In the genomic region with DNA sequence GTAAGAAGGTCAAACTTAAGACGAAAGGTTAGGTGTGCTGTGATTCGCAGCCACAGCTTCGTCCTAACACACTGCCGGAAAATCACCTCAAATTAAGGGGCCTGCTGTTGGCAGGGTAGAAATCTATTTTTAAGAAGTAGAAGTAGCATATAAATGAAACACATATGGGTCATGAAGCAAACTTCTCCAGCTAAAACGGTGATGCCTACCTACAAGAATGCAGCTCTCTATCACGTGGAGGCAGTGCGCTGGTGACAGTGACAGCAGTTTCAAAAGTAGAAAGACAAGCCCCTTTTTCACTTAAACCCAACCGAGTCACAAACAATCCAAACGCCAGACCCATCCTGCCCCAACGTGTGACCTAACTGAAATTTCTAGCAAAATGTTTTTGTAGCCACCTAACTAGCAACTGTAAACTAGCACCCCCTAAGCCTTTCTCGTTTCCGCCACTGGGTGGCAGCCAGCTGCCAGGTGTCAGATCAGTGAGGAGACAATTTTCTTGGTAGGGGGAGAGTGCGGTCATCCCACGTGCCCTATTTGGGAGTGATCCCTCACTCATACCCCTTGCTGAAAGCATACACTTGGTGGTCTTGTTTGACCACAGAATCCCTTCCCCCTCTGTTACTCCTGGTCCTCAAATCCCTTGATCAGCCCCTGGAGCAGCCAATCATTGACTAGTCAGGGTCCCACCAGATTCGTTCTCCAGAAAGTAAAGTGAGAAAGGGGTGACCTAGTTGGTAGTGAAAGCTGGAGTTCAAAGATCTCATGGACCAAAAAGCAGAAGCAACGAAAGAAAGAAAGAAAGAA, we compare ENCODE assay signal across 7 cellular contexts.
A peak's percentile ranks its signal among the peaks of the same experiment; 100 is the strongest.
DNase-seq lines count a peak whose midpoint lies in the region; ATAC-seq and TF ChIP-seq lines count a peak whose summit lies in the region.

No MANE protein-coding gene starts in this region.

- H3K4me3 Mint-ChIP-seq in nephron = no peak overlapping the region

- H3K4me3 ChIP-seq in fibroblast of pulmonary artery (replicated peaks; ENCODE audit: low read depth, low read length) = no peak overlapping the region

- DNase-seq in NCI-H748 treated with DMSO at 0.1 percent for 48 hours (lab: John Stamatoyannopoulos, UW) (peak; percentile 73), fibroblast of pulmonary artery (ENCODE audit: low read depth) (peak; percentile 76), superior temporal gyrus (ENCODE audit: extremely low spot score) (peak; percentile 83)
- DNase-seq in activated T-cell treated with anti-CD3 and anti-CD28 coated beads, Interleukin-2, amount 50 U/mL, for 1 hour = peak; percentile 44

- H3K36me3 Mint-ChIP-seq in nephron (ENCODE audit: low read depth) = no peaks in the 10 kb centered on the region

- peak; percentile 85 for TF ChIP-seq CTCF in GM12874 (IDR thresholded peaks at IDR 0.05; ENCODE audit: insufficient read depth, low read depth, low read length)
- peak; percentile 99 for TF ChIP-seq CTCF in fibroblast of pulmonary artery (IDR thresholded peaks at IDR 0.05; ENCODE audit: low read length, missing control alignments)
- peak; percentile 77 to 86 (median 83) for TF ChIP-seq CTCF in nephron (IDR thresholded peaks at IDR 0.05; ENCODE audit: unreplicated experiment in 3 of 3)

- H3K9me3 Mint-ChIP-seq in nephron = no peaks in the 10 kb centered on the region

- peak; percentile 66 for ATAC-seq in HG03354 (IDR thresholded peaks at IDR 0.05; ENCODE audit: poor library complexity, severe bottlenecking, unreplicated experiment)

- H3K27me3 Mint-ChIP-seq in nephron (ENCODE audit: low read depth) = peaks cover 7% of the 10 kb centered on the region

- H3K4me1 Mint-ChIP-seq in nephron = peaks cover 32% of the 10 kb centered on the region

- H3K27ac Mint-ChIP-seq in nephron = peak overlapping the region in 1 of 3 experiments; percentile 24
